ENCODE assay signal across 1 cellular context in the genomic region with DNA sequence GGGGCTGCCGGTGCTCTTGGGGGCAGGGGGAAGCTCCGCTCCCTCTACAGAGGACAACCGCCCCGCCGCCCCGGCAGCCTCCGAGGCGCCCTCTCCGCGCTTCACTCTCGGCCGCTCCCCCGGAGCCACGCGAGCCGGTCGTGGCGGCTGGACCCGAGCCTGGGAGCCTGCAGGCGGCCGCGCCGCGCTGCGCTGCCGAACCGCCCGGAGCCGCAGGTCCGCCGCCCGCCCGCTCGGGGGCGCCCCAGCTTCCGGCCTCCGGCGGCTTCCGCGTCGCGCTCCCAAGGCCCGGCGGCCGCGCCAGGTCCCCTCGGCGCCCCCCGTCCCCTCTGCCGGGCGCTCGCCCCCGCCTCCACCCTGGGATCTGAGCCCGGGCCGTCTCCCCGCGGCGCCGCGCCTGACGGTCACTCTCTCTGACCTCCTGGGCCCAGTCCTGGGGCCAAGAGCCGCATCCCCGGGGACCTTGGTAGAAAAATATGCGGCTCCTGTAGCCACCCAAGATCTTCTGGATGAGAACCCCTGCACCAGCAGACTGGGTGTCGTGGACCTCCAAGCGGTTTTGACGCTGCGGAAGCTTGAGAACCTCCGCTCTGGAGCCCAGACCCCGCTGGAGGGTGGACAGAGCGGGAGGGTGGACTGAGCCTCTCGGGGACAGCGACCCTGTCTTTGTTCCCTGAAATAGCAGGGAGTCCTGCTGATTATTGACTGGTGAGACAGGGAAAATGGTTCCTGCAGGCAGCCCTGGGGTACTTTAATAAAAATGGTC.
TF ChIP-seq lines count a peak whose summit lies in the region.

No MANE protein-coding gene starts in this region.

TF ChIP-seq in SK-N-SH, 30 proteins besides CTCF, POLR2A, EP300 and RAD21 (continued from another document):
- TF ChIP-seq, protein P1, sequence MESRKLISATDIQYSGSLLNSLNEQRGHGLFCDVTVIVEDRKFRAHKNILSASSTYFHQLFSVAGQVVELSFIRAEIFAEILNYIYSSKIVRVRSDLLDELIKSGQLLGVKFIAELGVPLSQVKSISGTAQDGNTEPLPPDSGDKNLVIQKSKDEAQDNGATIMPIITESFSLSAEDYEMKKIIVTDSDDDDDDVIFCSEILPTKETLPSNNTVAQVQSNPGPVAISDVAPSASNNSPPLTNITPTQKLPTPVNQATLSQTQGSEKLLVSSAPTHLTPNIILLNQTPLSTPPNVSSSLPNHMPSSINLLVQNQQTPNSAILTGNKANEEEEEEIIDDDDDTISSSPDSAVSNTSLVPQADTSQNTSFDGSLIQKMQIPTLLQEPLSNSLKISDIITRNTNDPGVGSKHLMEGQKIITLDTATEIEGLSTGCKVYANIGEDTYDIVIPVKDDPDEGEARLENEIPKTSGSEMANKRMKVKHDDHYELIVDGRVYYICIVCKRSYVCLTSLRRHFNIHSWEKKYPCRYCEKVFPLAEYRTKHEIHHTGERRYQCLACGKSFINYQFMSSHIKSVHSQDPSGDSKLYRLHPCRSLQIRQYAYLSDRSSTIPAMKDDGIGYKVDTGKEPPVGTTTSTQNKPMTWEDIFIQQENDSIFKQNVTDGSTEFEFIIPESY (IDR thresholded peaks at IDR 0.05; ENCODE audit: borderline replicate concordance, low read depth): no peak
- no peak for TF ChIP-seq SMC3 (IDR thresholded peaks at IDR 0.05; ENCODE audit: low read depth, low read length)
- TF ChIP-seq RXRA (IDR thresholded peaks at IDR 0.05; ENCODE audit: borderline replicate concordance, low read depth): no peak
- TF ChIP-seq FOSL2 (IDR thresholded peaks at IDR 0.05; ENCODE audit: borderline replicate concordance, low read depth): no peak
- no peak for TF ChIP-seq MXI1 (IDR thresholded peaks at IDR 0.05; ENCODE audit: low read depth, low read length)
- TF ChIP-seq, protein P2, sequence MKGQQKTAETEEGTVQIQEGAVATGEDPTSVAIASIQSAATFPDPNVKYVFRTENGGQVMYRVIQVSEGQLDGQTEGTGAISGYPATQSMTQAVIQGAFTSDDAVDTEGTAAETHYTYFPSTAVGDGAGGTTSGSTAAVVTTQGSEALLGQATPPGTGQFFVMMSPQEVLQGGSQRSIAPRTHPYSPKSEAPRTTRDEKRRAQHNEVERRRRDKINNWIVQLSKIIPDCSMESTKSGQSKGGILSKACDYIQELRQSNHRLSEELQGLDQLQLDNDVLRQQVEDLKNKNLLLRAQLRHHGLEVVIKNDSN (IDR thresholded peaks at IDR 0.05; ENCODE audit: borderline replicate concordance, low read depth): no peak
